23 cellular contexts compared by ENCODE assay signal in genomic region chr20:4944518-4944917, GRCh38. TPM values are rescaled to one million over a fixed set of nuclear protein-coding genes. Genes with fewer than 3 reads are reported as not detected.
DNase-seq lines count a peak whose midpoint lies in the region; ATAC-seq, FAIRE-seq and TF ChIP-seq lines count a peak whose summit lies in the region.
"Had no signal": no experiment of that assay in that cellular context is flagged by ENCODE, and none has a peak within 500 bp of the region (broad histone marks: within the 10 kb centered on the region; RNA-seq: fewer than 3 reads in every experiment).

No MANE protein-coding gene starts in this region.

- WGBS in lung, 2 donors: 62 to 91% methylated on average over 3 of the region's 3 CpGs

- peaks cover 21% of the 10 kb centered on the region for H3K4me1 ChIP-seq in A673 (ENCODE audit: insufficient read depth, low read length, poor library complexity, severe bottlenecking)
- H3K4me1 ChIP-seq in astrocyte (ENCODE audit: insufficient read depth, low read length): no peaks in the 10 kb centered on the region
- peaks cover 3 to 8% of the 10 kb centered on the region in 2 donors for H3K4me1 ChIP-seq in lung (ENCODE audit: control insufficient read depth in 2 of 2, insufficient read depth in 2 of 2, low read length in 2 of 2)
- H3K4me1 ChIP-seq: SJSA1 had no signal

- FAIRE-seq in astrocyte (lab: Jason Lieb, UNC): no peak
- FAIRE-seq: colon, K562 had no signal

- intact Hi-C loops in A673 (cut with micrococcal nuclease; ENCODE audit: unreplicated experiment): no loop called here

- no peaks in the 10 kb centered on the region for H3K27me3 ChIP-seq in A673 (replicated peaks; ENCODE audit: insufficient read depth, low read depth, low read length, poor library complexity)
- H3K27me3 ChIP-seq in astrocyte (ENCODE audit: insufficient read depth, low read length): no peaks in the 10 kb centered on the region
- H3K27me3 ChIP-seq in lung (ENCODE audit: control insufficient read depth, insufficient read depth): no peaks in the 10 kb centered on the region
- H3K27me3 ChIP-seq: SJSA1 had no signal

- no peak overlapping the region for H3K4me3 Mint-ChIP-seq in astrocyte (ENCODE audit: unreplicated experiment)
- H3K4me3 Mint-ChIP-seq: activated naive CD4-positive, alpha-beta T cell treated with anti-CD3 and anti-CD28 coated beads for 36 hours; CD4-positive, alpha-beta memory T cell; endodermal cell; nephron progenitor cell; T-helper 1 cell treated with Interleukin-12 subunit alpha and Interleukin-12 subunit beta and Interleukin-4 antibody, amounts not matched to agents 30 μg/mL and 1 μg/mL, for 36 hours had no signal

- H3K4me1 Mint-ChIP-seq in astrocyte (ENCODE audit: low read depth, unreplicated experiment): peaks cover 11% of the 10 kb centered on the region

- no peak overlapping the region for H3K9ac ChIP-seq in astrocyte (ENCODE audit: low read length)

- no peaks in the 10 kb centered on the region for H3K9me3 Mint-ChIP-seq in astrocyte (ENCODE audit: unreplicated experiment)
- H3K9me3 Mint-ChIP-seq: activated naive CD4-positive, alpha-beta T cell treated with anti-CD3 and anti-CD28 coated beads for 36 hours; endodermal cell; nephron progenitor cell; T-helper 1 cell treated with Interleukin-12 subunit alpha and Interleukin-12 subunit beta and Interleukin-4 antibody, amounts not matched to agents 30 μg/mL and 1 μg/mL, for 36 hours had no signal

- H3K36me3 ChIP-seq in A673 (ENCODE audit: insufficient read depth, low read length, poor library complexity, severe bottlenecking): no peaks in the 10 kb centered on the region
- no peaks in the 10 kb centered on the region for H3K36me3 ChIP-seq in astrocyte (ENCODE audit: insufficient read depth, low read length)
- peaks cover 0 to 3% of the 10 kb centered on the region in 2 donors for H3K36me3 ChIP-seq in lung (ENCODE audit: control insufficient read depth in 2 of 2, insufficient read depth in 2 of 2, low read length in 2 of 2)
- H3K36me3 ChIP-seq: SJSA1 had no signal

- H3K79me2 ChIP-seq in astrocyte (ENCODE audit: insufficient read depth, low read length): no peaks in the 10 kb centered on the region

- H4K20me1 ChIP-seq in astrocyte (ENCODE audit: insufficient read depth, low read length): peaks cover 1% of the 10 kb centered on the region

- peak; percentile 58 for ATAC-seq in lung (ENCODE audit: insufficient read depth, low FRiP score)
- no peak for ATAC-seq in HG03159 (IDR thresholded peaks at IDR 0.05; ENCODE audit: unreplicated experiment)
- ATAC-seq: K562 had no signal

- TF ChIP-seq CTCF in A673 (conservative IDR thresholded peaks at IDR 0.05; ENCODE audit: low read depth, low read length) (no peak), astrocyte (IDR thresholded peaks at IDR 0.05; ENCODE audit: insufficient read depth, low read depth, low read length) (no peak), lung (IDR thresholded peaks at IDR 0.05; ENCODE audit: control extremely low read depth, extremely low read depth) (no peak)

- POLR2A ChIA-PET in A673 (lab: Charles Lee; ENCODE audit: low non-redundant PET): no interaction called here

- H3K27ac ChIP-seq in A673 (ENCODE audit: low read depth, low read length, poor library complexity, severe bottlenecking): no peak overlapping the region
- H3K27ac ChIP-seq in astrocyte (ENCODE audit: low read depth, low read length): no peak overlapping the region
- no peak overlapping the region for H3K27ac ChIP-seq in lung (ENCODE audit: low read depth in 1 of 2, low read length in 1 of 2)
- H3K27ac ChIP-seq: PC-9, SJSA1, VCaP had no signal

- no TSS peak for BruUV-seq in A673 (replicated peaks; lab: Mats Ljungman, UMichigan)

- no peaks in the 10 kb centered on the region for H3K27me3 Mint-ChIP-seq in astrocyte (ENCODE audit: low read depth, unreplicated experiment)
- H3K27me3 Mint-ChIP-seq: CD4-positive, alpha-beta memory T cell had no signal

- H3K9me3 ChIP-seq in A673 (ENCODE audit: low read depth, low read length, poor library complexity, severe bottlenecking) (no peaks in the 10 kb centered on the region), astrocyte (ENCODE audit: insufficient read depth, low read depth, low read length) (no peaks in the 10 kb centered on the region), lung (ENCODE audit: control insufficient read depth in 2 of 2, insufficient read depth in 1 of 2, low read length in 1 of 2) (no peaks in the 10 kb centered on the region)
- H3K9me3 ChIP-seq: SJSA1 had no signal

- H3K36me3 Mint-ChIP-seq in astrocyte (ENCODE audit: low read depth, unreplicated experiment): peaks cover 6% of the 10 kb centered on the region

- no peak overlapping the region for H2AFZ ChIP-seq in astrocyte (ENCODE audit: low read depth, low read length)
- H2AFZ ChIP-seq: PC-9 had no signal

- H3K4me3 ChIP-seq in A673 (ENCODE audit: low read depth, low read length, poor library complexity, severe bottlenecking): no peak overlapping the region
- no peak overlapping the region for H3K4me3 ChIP-seq in astrocyte (ENCODE audit: insufficient read depth, low read depth, low read length)
- no peak overlapping the region for H3K4me3 ChIP-seq in lung
- H3K4me3 ChIP-seq: K562, PC-9, SJSA1 had no signal

- H3K4me2 ChIP-seq in astrocyte (ENCODE audit: low read length): no peak overlapping the region
- H3K4me2 ChIP-seq: PC-9 had no signal

- H3K27ac Mint-ChIP-seq in astrocyte (ENCODE audit: unreplicated experiment): no peak overlapping the region
- H3K27ac Mint-ChIP-seq: activated naive CD4-positive, alpha-beta T cell treated with anti-CD3 and anti-CD28 coated beads for 36 hours; endodermal cell; nephron progenitor cell; T-helper 1 cell treated with Interleukin-12 subunit alpha and Interleukin-12 subunit beta and Interleukin-4 antibody, amounts not matched to agents 30 μg/mL and 1 μg/mL, for 36 hours had no signal

- peak; percentile 61 for DNase-seq in A673 (ENCODE audit: low spot score)
- DNase-seq in HT1080 (ENCODE audit: low read depth): peak; percentile 27
- DNase-seq in astrocyte (ENCODE audit: low read depth): peak; percentile 36
- DNase-seq in lung (ENCODE audit: low spot score): peak; percentile 45
- DNase-seq in stimulated activated CD4-positive, alpha-beta T cell treated with anti-CD3 and anti-CD28 coated beads, Interleukin-2, amount 100 ng/mL, for 24 hours: no peak
- no peak for DNase-seq in NCI-H146 treated with DMSO at 0.1 percent for 48 hours (lab: John Stamatoyannopoulos, UW; ENCODE audit: unreplicated experiment)
- no peak for DNase-seq in Kasumi-1 (lab: John Stamatoyannopoulos, UW)
- DNase-seq: activated naive CD4-positive, alpha-beta T cell treated with anti-CD3 and anti-CD28 coated beads for 36 hours; aorta; CD4-positive, alpha-beta memory T cell; endodermal cell; islet precursor cell; NCI-H2081 treated with DMSO at 0.1 percent for 48 hours; NCI-H748 treated with DMSO at 0.1 percent for 48 hours; nephron progenitor cell; PC-9; stimulated activated CD8-positive, alpha-beta memory T cell treated with anti-CD3 and anti-CD28 coated beads, Interleukin-4, amount 100 ng/mL, for 48 hours had no signal

- CTCF ChIA-PET in A673 (lab: Charles Lee): no interaction called here

RNA-seq across cellular contexts. Expression of gene SLC23A2, which starts 56.8 kb away (rescaled TPM):
- total RNA-seq in A673 (2021) (29.4 and 31.5 TPM in 2 replicates), astrocyte (19.2 and 20.8 TPM in 2 replicates), lung (10 to 100 TPM; 18.9 to 23.5 TPM)
- 18.0 and 21.1 TPM in 2 replicates for total RNA-seq in HT1080 (2014; rRNA removed; shearing (Covaris generic))
- 15.8 and 19.8 TPM in 2 replicates for polyA plus RNA-seq in HT1080 (2015; cell fraction: cytosol; rRNA removed)
- polyA plus RNA-seq in HT1080 (2015; cell fraction: nucleus; rRNA removed): 45.4 and 47.1 TPM in 2 replicates
- polyA plus RNA-seq in lung: 1 to 10 TPM; 6.0 to 9.7 TPM

Comparison
In these comparisons a context has a peak if more than half of its experiments do, and no peak if none do; other contexts are left out.
1. DNase-seq: peak in A673 (single experiment), HT1080 (single experiment), astrocyte (single experiment) and lung (single experiment); none in stimulated activated CD4-positive, alpha-beta T cell treated with anti-CD3 and anti-CD28 coated beads, Interleukin-2, amount 100 ng/mL, for 24 hours (0 of 2), NCI-H146 treated with DMSO at 0.1 percent for 48 hours (single experiment) and Kasumi-1 (0 of 2).